In genomic region chr1:158154501-158154900, GRCh38 we compare ENCODE assay signal across 1 cellular context.
TF ChIP-seq lines count a peak whose summit lies in the region.

No MANE protein-coding gene starts in this region.

TF ChIP-seq in H1, 55 proteins besides CTCF, POLR2A, EP300 and RAD21:
- TF ChIP-seq RXRA (IDR thresholded peaks at IDR 0.05; ENCODE audit: insufficient read depth, low read depth, low read length): no peak
- peak; percentile 76; the same call in 1 of the 2 replicates for TF ChIP-seq TEAD4 (IDR thresholded peaks at IDR 0.05; ENCODE audit: low read depth, low read length)
